Comparison of ENCODE assay signal across 9 cellular contexts in the genomic region with DNA sequence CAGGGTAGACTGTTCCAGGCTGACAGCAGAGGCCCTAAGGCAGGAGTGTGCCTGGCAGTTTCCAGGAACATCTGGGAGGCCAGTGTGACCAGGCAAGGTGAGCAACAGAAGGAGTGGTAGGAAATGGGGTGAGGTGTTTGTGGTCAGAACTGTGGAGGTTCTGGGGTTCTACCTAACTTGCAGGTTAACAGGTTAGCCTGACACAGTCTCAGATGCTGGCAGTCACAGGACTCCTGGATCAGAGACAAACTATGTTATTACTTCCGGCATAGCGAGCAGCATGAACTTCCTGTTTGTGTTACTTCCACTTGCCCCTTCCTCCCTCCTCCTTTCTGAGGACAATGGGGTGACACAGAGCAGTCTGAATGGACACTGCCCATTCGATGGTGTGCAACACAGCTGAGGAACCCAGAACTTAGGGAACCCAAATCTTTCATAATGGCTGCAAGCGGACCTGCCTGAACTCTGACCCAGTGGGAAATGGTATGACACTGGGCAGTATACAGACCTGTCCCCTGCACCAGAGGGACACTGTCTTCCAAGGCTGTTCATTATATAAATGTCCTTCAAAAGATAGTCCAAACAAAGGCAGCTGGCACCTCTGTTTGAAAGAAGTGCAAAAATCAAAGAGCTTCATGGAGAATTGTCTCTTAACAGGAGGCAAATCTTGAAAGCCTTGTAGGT. TPM values are rescaled to one million over a fixed set of nuclear protein-coding genes. Genes with fewer than 3 reads are reported as not detected.
DNase-seq lines count a peak whose midpoint lies in the region; ATAC-seq, FAIRE-seq and TF ChIP-seq lines count a peak whose summit lies in the region.
"Had no signal": no experiment of that assay in that cellular context is flagged by ENCODE, and none has a peak within 500 bp of the region (broad histone marks: within the 10 kb centered on the region; RNA-seq: fewer than 3 reads in every experiment).

No MANE protein-coding gene starts in this region.

- H4K20me1 ChIP-seq in OCI-LY3 (ENCODE audit: insufficient read depth, low read length): peaks cover 5% of the 10 kb centered on the region; the same call in 1 of the 2 replicates
- H4K20me1 ChIP-seq in smooth muscle cell (ENCODE audit: low read depth): peaks cover 8% of the 10 kb centered on the region

- CTCF ChIA-PET in RWPE1 (lab: Yijun Ruan, JAX): no interaction called here

- POLR2A ChIA-PET in RWPE1 (lab: Yijun Ruan, JAX; ENCODE audit: low non-redundant PET): no interaction called here

- H3K27me3 ChIP-seq in OCI-LY3 (ENCODE audit: low read depth, low read length) (no peaks in the 10 kb centered on the region), bronchial epithelial cell (ENCODE audit: control insufficient read depth, insufficient read depth, low read length) (no peaks in the 10 kb centered on the region), parathyroid adenoma (ENCODE audit: control insufficient read depth, insufficient read depth, low read length) (no peaks in the 10 kb centered on the region), WERI-Rb-1 (ENCODE audit: insufficient read depth, low read depth, severe bottlenecking) (no peaks in the 10 kb centered on the region), smooth muscle cell (ENCODE audit: low read depth) (no peaks in the 10 kb centered on the region)

- H3K9me3 ChIP-seq in OCI-LY3 (ENCODE audit: insufficient read depth, low read length): no peaks in the 10 kb centered on the region
- H3K9me3 ChIP-seq in parathyroid adenoma (ENCODE audit: control insufficient read depth, low read length): no peaks in the 10 kb centered on the region
- H3K9me3 ChIP-seq in WERI-Rb-1 (ENCODE audit: severe bottlenecking): peaks cover 7% of the 10 kb centered on the region
- H3K9me3 ChIP-seq in smooth muscle cell (replicated peaks; ENCODE audit: low read depth): no peaks in the 10 kb centered on the region

- no peak for TF ChIP-seq CTCF in OCI-LY3 (IDR thresholded peaks at IDR 0.05; ENCODE audit: low read depth, low read length)
- no peak for TF ChIP-seq CTCF in bronchial epithelial cell (IDR thresholded peaks at IDR 0.05; ENCODE audit: insufficient read depth, low read length, severe bottlenecking)
- TF ChIP-seq CTCF in parathyroid adenoma (IDR thresholded peaks at IDR 0.05): no peak
- no peak for TF ChIP-seq CTCF in WERI-Rb-1 (IDR thresholded peaks at IDR 0.05; ENCODE audit: low read depth, low read length)
- no peak for TF ChIP-seq CTCF in RWPE1 (conservative IDR thresholded peaks at IDR 0.05; ENCODE audit: low read depth)
- no peak for TF ChIP-seq CTCF in smooth muscle cell (IDR thresholded peaks at IDR 0.05; ENCODE audit: borderline replicate concordance, insufficient read depth, poor library complexity, severe bottlenecking)

- H3K36me3 ChIP-seq in OCI-LY3 (replicated peaks; ENCODE audit: low read depth, low read length) (no peaks in the 10 kb centered on the region), bronchial epithelial cell (ENCODE audit: control insufficient read depth, insufficient read depth, low read length) (no peaks in the 10 kb centered on the region), parathyroid adenoma (ENCODE audit: control insufficient read depth, insufficient read depth, low read length) (no peaks in the 10 kb centered on the region), WERI-Rb-1 (no peaks in the 10 kb centered on the region), smooth muscle cell (ENCODE audit: low read depth) (no peaks in the 10 kb centered on the region)

- ATAC-seq in HG02938 (IDR thresholded peaks at IDR 0.05; ENCODE audit: unreplicated experiment): no peak

- 89% methylated on average over 4 of the region's 4 CpGs for WGBS in smooth muscle cell (ENCODE audit: low lambda C conversion rate)

- no peak overlapping the region for H3K4me3 ChIP-seq in OCI-LY3 (ENCODE audit: low read length)
- H3K4me3 ChIP-seq in bronchial epithelial cell (ENCODE audit: low read depth, low read length): no peak overlapping the region
- H3K4me3 ChIP-seq in parathyroid adenoma (ENCODE audit: low read depth, low read length): no peak overlapping the region
- no peak overlapping the region for H3K4me3 ChIP-seq in WERI-Rb-1 (ENCODE audit: low read depth, low read length)
- H3K4me3 ChIP-seq in smooth muscle cell: no peak overlapping the region

- FAIRE-seq in bronchial epithelial cell (lab: Jason Lieb, UNC): no peak

- no peak overlapping the region for H3K9ac ChIP-seq in OCI-LY3 (ENCODE audit: low read length)
- no peak overlapping the region for H3K9ac ChIP-seq in parathyroid adenoma
- H3K9ac ChIP-seq in smooth muscle cell (ENCODE audit: low read depth): no peak overlapping the region

- no peaks in the 10 kb centered on the region for H3F3A ChIP-seq in smooth muscle cell (ENCODE audit: low read depth)

- peak overlapping the region; percentile 95 for H2AFZ ChIP-seq in OCI-LY3 (ENCODE audit: low read depth, low read length)
- peak overlapping the region; percentile 23 for H2AFZ ChIP-seq in parathyroid adenoma
- no peak overlapping the region for H2AFZ ChIP-seq in smooth muscle cell (ENCODE audit: low read depth)

- peaks cover 11% of the 10 kb centered on the region for H3K79me2 ChIP-seq in OCI-LY3 (ENCODE audit: low read length)
- peaks cover 8% of the 10 kb centered on the region for H3K79me2 ChIP-seq in parathyroid adenoma
- peaks cover 11% of the 10 kb centered on the region for H3K79me2 ChIP-seq in smooth muscle cell (ENCODE audit: low read depth)

- DNase-seq in bronchial epithelial cell (ENCODE audit: low read depth): peak; percentile 35
- DNase-seq in WERI-Rb-1: no peak
- no peak for DNase-seq in RWPE1 (ENCODE audit: low spot score)
- no peak for DNase-seq in smooth muscle cell (lab: John Stamatoyannopoulos, UW; ENCODE audit: unreplicated experiment)
- DNase-seq: NCI-H187 treated with DMSO at 0.1 percent for 48 hours had no signal

- peak; percentile 24 for TF ChIP-seq POLR2A in GM15510 (IDR thresholded peaks at IDR 0.05; ENCODE audit: borderline replicate concordance, extremely low read depth, insufficient read length)

- H3K4me1 ChIP-seq in OCI-LY3 (ENCODE audit: low read length): peaks cover 11% of the 10 kb centered on the region
- H3K4me1 ChIP-seq in parathyroid adenoma: no peaks in the 10 kb centered on the region
- no peaks in the 10 kb centered on the region for H3K4me1 ChIP-seq in smooth muscle cell (ENCODE audit: low read depth)

- H3K27ac ChIP-seq in OCI-LY3 (ENCODE audit: low read length) (no peak overlapping the region), parathyroid adenoma (no peak overlapping the region), WERI-Rb-1 (no peak overlapping the region), RWPE1 (no peak overlapping the region), smooth muscle cell (ENCODE audit: low read depth) (no peak overlapping the region)

- H3K4me2 ChIP-seq in OCI-LY3 (ENCODE audit: low read length) (peak overlapping the region; percentile 44), parathyroid adenoma (ENCODE audit: low read length) (no peak overlapping the region), smooth muscle cell (no peak overlapping the region)

RNA-seq across cellular contexts. Expression of a gene that starts 3.9 kb away (rescaled TPM):
- total RNA-seq in bronchial epithelial cell (129 and 143 TPM in 2 replicates), smooth muscle cell (178 and 180 TPM in 2 replicates)
- polyA plus RNA-seq in smooth muscle cell: 133 and 140 TPM in 2 replicates

RNA-seq across cellular contexts. Expression of a gene that starts 27.7 kb away (rescaled TPM):
- total RNA-seq in bronchial epithelial cell (32.1 and 33.5 TPM in 2 replicates), smooth muscle cell (2.4 and 4.9 TPM in 2 replicates)
- 4.5 and 10.0 TPM in 2 replicates for polyA plus RNA-seq in smooth muscle cell

RNA-seq across cellular contexts. Expression of a gene that starts 41.6 kb away (rescaled TPM):
- 14.7 and 26.6 TPM in 2 replicates for total RNA-seq in bronchial epithelial cell
- total RNA-seq in smooth muscle cell: 2.1 and 2.2 TPM in 2 replicates
- polyA plus RNA-seq in smooth muscle cell: 3.6 and 4.4 TPM in 2 replicates

RNA-seq across cellular contexts. Expression of a gene that starts 59.0 kb away (rescaled TPM):
- total RNA-seq in bronchial epithelial cell (196 and 350 TPM in 2 replicates), smooth muscle cell (55.6 and 58.4 TPM in 2 replicates)
- polyA plus RNA-seq in smooth muscle cell: 38.1 and 46.9 TPM in 2 replicates
